ENCODE assay signal across 1 cellular context in the genomic region with DNA sequence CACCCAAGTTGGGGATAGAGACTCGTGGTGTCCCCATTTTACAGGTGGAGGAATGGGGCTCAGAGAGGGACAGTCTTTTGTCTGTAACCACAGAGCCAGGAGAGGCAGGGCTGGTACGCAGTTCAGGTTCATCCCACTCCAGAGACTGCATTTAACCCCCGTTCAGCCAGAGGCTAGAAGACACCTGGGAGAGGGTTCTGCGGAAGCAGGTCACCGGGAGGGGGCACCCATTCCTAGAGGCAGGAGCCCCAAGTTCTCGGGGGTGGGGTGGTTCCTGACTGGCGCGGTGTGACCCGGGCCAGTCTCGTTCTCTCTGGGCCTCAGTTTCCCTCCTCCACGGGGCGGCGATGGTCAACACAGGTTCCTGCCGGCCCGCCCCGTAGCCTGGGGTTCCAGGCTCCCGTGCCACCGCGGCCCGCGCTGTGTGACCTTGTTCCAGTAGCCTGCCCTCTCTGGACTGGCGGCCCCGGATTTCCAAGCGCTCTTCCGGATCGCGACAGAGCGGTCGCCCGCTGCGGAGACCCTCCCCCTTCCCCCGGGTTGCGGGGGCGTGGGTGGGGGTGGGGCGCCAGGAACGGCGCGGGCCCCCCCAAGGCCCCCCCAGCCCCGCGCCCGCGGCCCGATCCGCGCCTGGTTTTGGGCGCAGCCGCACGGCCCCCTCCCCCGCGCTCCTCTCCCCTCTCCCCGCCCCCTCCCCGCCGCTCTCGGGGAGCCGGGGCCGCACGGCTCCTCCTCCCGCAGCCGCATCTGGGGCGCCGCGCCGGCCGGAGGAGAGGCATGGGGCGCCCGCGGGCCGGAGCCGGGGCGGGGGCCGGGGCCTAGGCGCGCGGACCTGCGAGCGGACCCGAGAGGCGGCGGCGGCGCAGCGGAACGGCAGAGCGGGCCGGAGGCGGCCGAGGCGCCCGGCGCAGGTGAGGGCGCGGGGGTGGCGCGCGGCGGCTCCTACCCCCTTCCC.
TF ChIP-seq lines count a peak whose summit lies in the region.

A gene with protein sequence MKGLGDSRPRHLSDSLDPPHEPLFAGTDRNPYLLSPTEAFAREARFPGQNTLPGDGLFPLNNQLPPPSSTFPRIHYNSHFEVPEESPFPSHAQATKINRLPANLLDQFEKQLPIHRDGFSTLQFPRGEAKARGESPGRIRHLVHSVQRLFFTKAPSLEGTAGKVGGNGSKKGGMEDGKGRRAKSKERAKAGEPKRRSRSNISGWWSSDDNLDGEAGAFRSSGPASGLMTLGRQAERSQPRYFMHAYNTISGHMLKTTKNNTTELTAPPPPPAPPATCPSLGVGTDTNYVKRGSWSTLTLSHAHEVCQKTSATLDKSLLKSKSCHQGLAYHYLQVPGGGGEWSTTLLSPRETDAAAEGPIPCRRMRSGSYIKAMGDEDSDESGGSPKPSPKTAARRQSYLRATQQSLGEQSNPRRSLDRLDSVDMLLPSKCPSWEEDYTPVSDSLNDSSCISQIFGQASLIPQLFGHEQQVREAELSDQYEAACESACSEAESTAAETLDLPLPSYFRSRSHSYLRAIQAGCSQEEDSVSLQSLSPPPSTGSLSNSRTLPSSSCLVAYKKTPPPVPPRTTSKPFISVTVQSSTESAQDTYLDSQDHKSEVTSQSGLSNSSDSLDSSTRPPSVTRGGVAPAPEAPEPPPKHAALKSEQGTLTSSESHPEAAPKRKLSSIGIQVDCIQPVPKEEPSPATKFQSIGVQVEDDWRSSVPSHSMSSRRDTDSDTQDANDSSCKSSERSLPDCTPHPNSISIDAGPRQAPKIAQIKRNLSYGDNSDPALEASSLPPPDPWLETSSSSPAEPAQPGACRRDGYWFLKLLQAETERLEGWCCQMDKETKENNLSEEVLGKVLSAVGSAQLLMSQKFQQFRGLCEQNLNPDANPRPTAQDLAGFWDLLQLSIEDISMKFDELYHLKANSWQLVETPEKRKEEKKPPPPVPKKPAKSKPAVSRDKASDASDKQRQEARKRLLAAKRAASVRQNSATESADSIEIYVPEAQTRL (plus strand): TSS at position 738 of the 955 bp plus-strand sequence. CDS start 125,379 bp downstream, outside the sequence.

TF ChIP-seq in HEK293, 187 proteins besides CTCF, POLR2A, EP300 and RAD21 (continued from another document):
- TF ChIP-seq HOXC10 (CRISPR knock-in tag; IDR thresholded peaks at IDR 0.05) (no peak), ZNF223 (tag by site-specific recombination; IDR thresholded peaks at IDR 0.05) (no peak), ZNF530 (tag by site-specific recombination; IDR thresholded peaks at IDR 0.05; ENCODE audit: low read depth) (no peak), ZNF768 (tag by site-specific recombination; IDR thresholded peaks at IDR 0.05) (peak; percentile 97; the same call in 1 of the 2 replicates)
